1 cellular context compared by ENCODE assay signal in genomic region chr1:32014199-32014936, GRCh38.
A peak's percentile ranks its signal among the peaks of the same experiment; 100 is the strongest.
TF ChIP-seq lines count a peak whose summit lies in the region.

No MANE protein-coding gene starts in this region.

TF ChIP-seq in K562, 482 proteins besides CTCF, POLR2A, EP300 and RAD21 (continued from another document and continues in another):
- no peak for TF ChIP-seq ZNF407 (IDR thresholded peaks at IDR 0.05; ENCODE audit: low read depth)
- no peak for TF ChIP-seq KDM2B (CRISPR knock-in tag; IDR thresholded peaks at IDR 0.05)
- peak; percentile 74; the same call in 1 of the 2 replicates for TF ChIP-seq ZFP91 (CRISPR knock-in tag; IDR thresholded peaks at IDR 0.05)
- TF ChIP-seq HNRNPL (IDR thresholded peaks at IDR 0.05; ENCODE audit: low read depth, low read length) = no peak
- TF ChIP-seq LEF1 (IDR thresholded peaks at IDR 0.05) = no peak
- TF ChIP-seq AFF1 (IDR thresholded peaks at IDR 0.05; ENCODE audit: low read depth in 1 of 2, partially characterized antibody in 2 of 2) = peak in 1 of 2 experiments; percentile 63
- TF ChIP-seq TCF7 (IDR thresholded peaks at IDR 0.05; ENCODE audit: borderline replicate concordance) = no peak
- no peak for TF ChIP-seq COPS2 (conservative IDR thresholded peaks at IDR 0.05)
- peak; percentile 48 for TF ChIP-seq ARID1B (IDR thresholded peaks at IDR 0.05)
- no peak; the same call in 1 of the 2 replicates for TF ChIP-seq MAX (CRISPR knock-in tag; IDR thresholded peaks at IDR 0.05)
- TF ChIP-seq ARID4B (CRISPR knock-in tag; IDR thresholded peaks at IDR 0.05) = peak; percentile 75; the same call in 1 of the 2 replicates
- TF ChIP-seq PYGO2 (tag; IDR thresholded peaks at IDR 0.05) = no peak
- TF ChIP-seq HMG20A (CRISPR knock-in tag; conservative IDR thresholded peaks at IDR 0.05) = no peak
- TF ChIP-seq OTX1 (CRISPR knock-in tag; IDR thresholded peaks at IDR 0.05) = 0 out of 2 replicates have a peak, but pooled peaks have one; percentile 2
- peak; percentile 68 to 88; a peak in 2 of 4 replicates for TF ChIP-seq UBTF (IDR thresholded peaks at IDR 0.05; ENCODE audit: borderline replicate concordance in 1 of 2, low read depth in 2 of 2, low read length in 2 of 2)
- TF ChIP-seq NCOA2 (IDR thresholded peaks at IDR 0.05; ENCODE audit: partially characterized antibody in 2 of 2) = no peak
- no peak for TF ChIP-seq HSF4 (CRISPR knock-in tag; IDR thresholded peaks at IDR 0.05; ENCODE audit: borderline replicate concordance)
- no peak for TF ChIP-seq BCLAF1 (IDR thresholded peaks at IDR 0.05; ENCODE audit: borderline replicate concordance in 1 of 2, control insufficient read depth in 1 of 2, low read depth in 2 of 2, low read length in 1 of 2)
- no peak for TF ChIP-seq THAP7 (CRISPR knock-in tag; IDR thresholded peaks at IDR 0.05)
- peak; percentile 74 for TF ChIP-seq NKRF (IDR thresholded peaks at IDR 0.05; ENCODE audit: borderline replicate concordance)
- 0 out of 2 replicates have a peak, but pooled peaks have one; percentile 11 for TF ChIP-seq ZNF766 (CRISPR knock-in tag; conservative IDR thresholded peaks at IDR 0.05)
